1 cellular context compared by ENCODE assay signal in genomic region chr20:50456452-50457324, GRCh38.
TF ChIP-seq lines count a peak whose summit lies in the region.

No MANE protein-coding gene starts in this region.

TF ChIP-seq in K562, 482 proteins besides CTCF, POLR2A, EP300 and RAD21:
- TF ChIP-seq TAL1 (IDR thresholded peaks at IDR 0.05): no peak
- 0 out of 2 replicates have a peak, but pooled peaks have one; percentile 38 for TF ChIP-seq MYNN (IDR thresholded peaks at IDR 0.05)
- TF ChIP-seq MYNN (CRISPR knock-in tag; IDR thresholded peaks at IDR 0.05): no peak
- peak; percentile 61; the same call in 1 of the 2 replicates for TF ChIP-seq ESRRA (IDR thresholded peaks at IDR 0.05; ENCODE audit: borderline replicate concordance, low read depth)
- TF ChIP-seq ZBED1 (IDR thresholded peaks at IDR 0.05): no peak
- TF ChIP-seq PHB (CRISPR knock-in tag; IDR thresholded peaks at IDR 0.05): no peak
- TF ChIP-seq SP2 (IDR thresholded peaks at IDR 0.05; ENCODE audit: extremely low read depth, low read depth, low read length, poor library complexity, severe bottlenecking): no peak
- no peak for TF ChIP-seq KLF13 (tag; IDR thresholded peaks at IDR 0.05; ENCODE audit: borderline replicate concordance, low read depth)
- TF ChIP-seq, protein P1, sequence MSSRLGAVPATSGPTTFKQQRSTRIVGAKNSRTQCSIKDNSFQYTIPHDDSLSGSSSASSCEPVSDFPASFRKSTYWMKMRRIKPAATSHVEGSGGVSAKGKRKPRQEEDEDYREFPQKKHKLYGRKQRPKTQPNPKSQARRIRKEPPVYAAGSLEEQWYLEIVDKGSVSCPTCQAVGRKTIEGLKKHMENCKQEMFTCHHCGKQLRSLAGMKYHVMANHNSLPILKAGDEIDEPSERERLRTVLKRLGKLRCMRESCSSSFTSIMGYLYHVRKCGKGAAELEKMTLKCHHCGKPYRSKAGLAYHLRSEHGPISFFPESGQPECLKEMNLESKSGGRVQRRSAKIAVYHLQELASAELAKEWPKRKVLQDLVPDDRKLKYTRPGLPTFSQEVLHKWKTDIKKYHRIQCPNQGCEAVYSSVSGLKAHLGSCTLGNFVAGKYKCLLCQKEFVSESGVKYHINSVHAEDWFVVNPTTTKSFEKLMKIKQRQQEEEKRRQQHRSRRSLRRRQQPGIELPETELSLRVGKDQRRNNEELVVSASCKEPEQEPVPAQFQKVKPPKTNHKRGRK (tag; IDR thresholded peaks at IDR 0.05): no peak
- 0 out of 4 replicates have a peak, but pooled peaks of 1 of the 2 experiments have one; percentile 8 for TF ChIP-seq KDM4B (IDR thresholded peaks at IDR 0.05; ENCODE audit: borderline replicate concordance in 2 of 2, low read depth in 1 of 2)
- no peak for TF ChIP-seq ZEB2 (IDR thresholded peaks at IDR 0.05)
- no peak for TF ChIP-seq ZNF740 (CRISPR knock-in tag; IDR thresholded peaks at IDR 0.05)
- no peak for TF ChIP-seq ZNF740 (tag; IDR thresholded peaks at IDR 0.05)
- peak; percentile 56 to 72; a peak in 3 of 4 replicates for TF ChIP-seq KDM1A (IDR thresholded peaks at IDR 0.05)
- TF ChIP-seq BCOR (IDR thresholded peaks at IDR 0.05): peak; percentile 80; the same call in 1 of the 2 replicates
- no peak for TF ChIP-seq DNMT1 (IDR thresholded peaks at IDR 0.05)
- TF ChIP-seq MAFF (IDR thresholded peaks at IDR 0.05; ENCODE audit: low read length): no peak
- peak; percentile 99 for TF ChIP-seq ZBTB33 (CRISPR knock-in tag; IDR thresholded peaks at IDR 0.05)
- no peak for TF ChIP-seq SMAD2 (IDR thresholded peaks at IDR 0.05; ENCODE audit: low read depth, low read length)
- TF ChIP-seq ZNF609 (CRISPR knock-in tag; IDR thresholded peaks at IDR 0.05; ENCODE audit: borderline replicate concordance): no peak
- TF ChIP-seq ETV1 (tag; conservative IDR thresholded peaks at IDR 0.05; ENCODE audit: low read depth): no peak
- peak; percentile 51; the same call in 1 of the 2 replicates for TF ChIP-seq HDAC2 (IDR thresholded peaks at IDR 0.05)
- TF ChIP-seq ZFP36 (IDR thresholded peaks at IDR 0.05; ENCODE audit: low read depth, low read length, partially characterized antibody): peak; percentile 39
